ENCODE assay signal across 8 cellular contexts in genomic region chr2:65040414-65041261, GRCh38. TPM values are rescaled to one million over a fixed set of nuclear protein-coding genes. Genes with fewer than 3 reads are reported as not detected.
A peak's percentile ranks its signal among the peaks of the same experiment; 100 is the strongest.
DNase-seq lines count a peak whose midpoint lies in the region; ATAC-seq and TF ChIP-seq lines count a peak whose summit lies in the region.

No MANE protein-coding gene starts in this region.

- intact Hi-C loops in upper lobe of right lung (cut with DNase I) = loop anchor here (5.0 kb wide), 1 partner anchor 123 kb away; no protein-coding TSS in a partner anchor

- H3K9ac ChIP-seq in SK-N-SH = no peak overlapping the region

- POLR2A ChIA-PET in SK-N-SH (lab: Yijun Ruan, JAX) = no interaction called here

- no peak overlapping the region for H3K4me3 ChIP-seq in NB4 (ENCODE audit: low read depth, low read length)
- no peak overlapping the region for H3K4me3 ChIP-seq in SK-N-SH (ENCODE audit: low read depth in 2 of 2, low read length in 1 of 2)
- H3K4me3 ChIP-seq in upper lobe of right lung = peak overlapping the region; percentile 20

- H3K9me3 ChIP-seq in SK-N-SH (no peaks in the 10 kb centered on the region), upper lobe of right lung (peaks cover 7% of the 10 kb centered on the region)

- peak; percentile 94 for TF ChIP-seq RAD21 in SK-N-SH (IDR thresholded peaks at IDR 0.05; ENCODE audit: low read length)

- no peak overlapping the region for H2AFZ ChIP-seq in SK-N-SH (ENCODE audit: low read depth)

- H3K4me1 Mint-ChIP-seq in glutamatergic neuron (ENCODE audit: low read depth, unreplicated experiment) (no peaks in the 10 kb centered on the region), progenitor cell of endocrine pancreas (ENCODE audit: low read depth) (no peaks in the 10 kb centered on the region)

- H3K27ac ChIP-seq in SK-N-SH (ENCODE audit: low read depth in 2 of 2, low read length in 1 of 2) (no peak overlapping the region), upper lobe of right lung (no peak overlapping the region)

- H3K79me2 ChIP-seq in SK-N-SH (ENCODE audit: insufficient read depth) = no peaks in the 10 kb centered on the region

- H3K27me3 ChIP-seq in SK-N-SH (ENCODE audit: insufficient read depth) (no peaks in the 10 kb centered on the region), upper lobe of right lung (no peaks in the 10 kb centered on the region)

- no peak for TF ChIP-seq EP300 in SK-N-SH (IDR thresholded peaks at IDR 0.05; ENCODE audit: borderline replicate concordance in 1 of 2, low read depth in 1 of 2, low read length in 1 of 2)

- 39% methylated on average over 10 of the region's 13 CpGs for WGBS in SK-N-SH (ENCODE audit: low lambda C conversion rate)

- CTCF ChIA-PET in SK-N-SH (lab: Yijun Ruan, JAX) = interaction anchor here (0.5 to 13.1 kb wide), 19 partner anchors 9 to 710 kb away, joined by 3 to 130 read pairs (median 4); no protein-coding TSS in a partner anchor

- TF ChIP-seq CTCF in NB4 (IDR thresholded peaks at IDR 0.05; ENCODE audit: low read depth, low read length) = peak; percentile 96
- TF ChIP-seq CTCF in SK-N-SH (IDR thresholded peaks at IDR 0.05) = peak; percentile 88
- peak; percentile 91 for TF ChIP-seq CTCF in glutamatergic neuron (IDR thresholded peaks at IDR 0.05; ENCODE audit: partially characterized antibody, unreplicated experiment)
- TF ChIP-seq CTCF in progenitor cell of endocrine pancreas (IDR thresholded peaks at IDR 0.05; ENCODE audit: unreplicated experiment) = peak; percentile 84
- TF ChIP-seq CTCF in upper lobe of right lung (IDR thresholded peaks at IDR 0.05) = peak; percentile 99

- no peaks in the 10 kb centered on the region for H3K4me1 ChIP-seq in SK-N-SH (ENCODE audit: control insufficient read depth in 1 of 2, insufficient read depth in 2 of 2, low read depth in 1 of 2, low read length in 1 of 2)
- H3K4me1 ChIP-seq in upper lobe of right lung = peaks cover 5% of the 10 kb centered on the region

- H3K36me3 Mint-ChIP-seq in glutamatergic neuron (ENCODE audit: unreplicated experiment) (peaks cover 13% of the 10 kb centered on the region), progenitor cell of endocrine pancreas (ENCODE audit: insufficient read depth) (peaks cover 15% of the 10 kb centered on the region)

- H3K27ac Mint-ChIP-seq in glutamatergic neuron (ENCODE audit: unreplicated experiment) = no peak overlapping the region
- no peak overlapping the region for H3K27ac Mint-ChIP-seq in progenitor cell of endocrine pancreas

- H3K9me2 ChIP-seq in SK-N-SH = no peaks in the 10 kb centered on the region

- H3K4me2 ChIP-seq in SK-N-SH = peak overlapping the region; percentile 43; the same call in 1 of the 2 replicates

- no peaks in the 10 kb centered on the region for H3K9me3 Mint-ChIP-seq in glutamatergic neuron (ENCODE audit: unreplicated experiment)
- H3K9me3 Mint-ChIP-seq in progenitor cell of endocrine pancreas (ENCODE audit: low read depth) = no peaks in the 10 kb centered on the region

- H4K20me1 ChIP-seq in SK-N-SH (ENCODE audit: insufficient read depth) = no peaks in the 10 kb centered on the region

- ATAC-seq in GM21825 (IDR thresholded peaks at IDR 0.05; ENCODE audit: unreplicated experiment) (peak; percentile 82), upper lobe of right lung (peak; percentile 100)

- H3K4me3 Mint-ChIP-seq in glutamatergic neuron (ENCODE audit: unreplicated experiment) (no peak overlapping the region), progenitor cell of endocrine pancreas (ENCODE audit: low read depth) (no peak overlapping the region)

- H3F3A ChIP-seq in SK-N-SH (replicated peaks; ENCODE audit: insufficient read depth) = no peaks in the 10 kb centered on the region

- no peaks in the 10 kb centered on the region for H3K36me3 ChIP-seq in SK-N-SH (replicated peaks in 1 of 2; ENCODE audit: control insufficient read depth in 1 of 2, insufficient read depth in 2 of 2, low read length in 1 of 2)
- H3K36me3 ChIP-seq in upper lobe of right lung = no peaks in the 10 kb centered on the region

- peak; percentile 81 for DNase-seq in DMS53 treated with DMSO at 0.1 percent for 48 hours (lab: John Stamatoyannopoulos, UW; ENCODE audit: unreplicated experiment)
- peak; percentile 88 for DNase-seq in NB4 (ENCODE audit: low read depth)
- peak; percentile 79 for DNase-seq in SK-N-SH
- DNase-seq in activated naive CD4-positive, alpha-beta T cell treated with anti-CD3 and anti-CD28 coated beads, Interleukin-2, amount 50 U/mL, for 16 hours = peak; percentile 72
- peak; percentile 85 for DNase-seq in glutamatergic neuron
- DNase-seq in progenitor cell of endocrine pancreas (ENCODE audit: low spot score, unreplicated experiment) = peak; percentile 52
- DNase-seq in upper lobe of right lung = peak; percentile 86

- H3K27me3 Mint-ChIP-seq in glutamatergic neuron (ENCODE audit: unreplicated experiment) = no peaks in the 10 kb centered on the region
- H3K27me3 Mint-ChIP-seq in progenitor cell of endocrine pancreas = no peaks in the 10 kb centered on the region

- no peak for TF ChIP-seq POLR2A in NB4 (IDR thresholded peaks at IDR 0.05; ENCODE audit: extremely low read depth, insufficient read length)

TF ChIP-seq in SK-N-SH, 30 proteins besides CTCF, POLR2A, EP300 and RAD21:
- TF ChIP-seq SIN3A (IDR thresholded peaks at IDR 0.05; ENCODE audit: borderline replicate concordance, low read depth, low read length) (no peak), PBX3 (IDR thresholded peaks at IDR 0.05) (no peak), EZH2phosphoT487 (IDR thresholded peaks at IDR 0.05; ENCODE audit: borderline replicate concordance, low read depth) (no peak), CHD2 (IDR thresholded peaks at IDR 0.05; ENCODE audit: low read length, partially characterized antibody) (peak; percentile 37), MEF2A (IDR thresholded peaks at IDR 0.05; ENCODE audit: borderline replicate concordance, low read depth) (no peak), JUND (IDR thresholded peaks at IDR 0.05) (no peak), MAX (IDR thresholded peaks at IDR 0.05; ENCODE audit: low read depth) (no peak), SMC3 (IDR thresholded peaks at IDR 0.05; ENCODE audit: low read depth, low read length) (peak; percentile 97)

RNA-seq across cellular contexts. Expression of gene CEP68, which starts 15.6 kb away (rescaled TPM):
- 6.2 and 7.8 TPM in 2 replicates for polyA plus RNA-seq in SK-N-SH (2012; rRNA removed)
- polyA plus RNA-seq in SK-N-SH (2012; cell fraction: cytosol; rRNA removed) = 5.4 and 6.8 TPM in 2 replicates
- 9.0 and 12.6 TPM in 2 replicates for polyA plus RNA-seq in SK-N-SH (2012; cell fraction: nucleus; rRNA removed)
- total RNA-seq in glutamatergic neuron (ENCODE audit: unreplicated experiment) (38.3 TPM), progenitor cell of endocrine pancreas (20.4 and 22.0 TPM in 2 replicates), upper lobe of right lung (16.0 TPM)

RNA-seq across cellular contexts. Expression of gene SLC1A4, which starts 51.4 kb away (rescaled TPM):
- polyA plus RNA-seq in SK-N-SH (2012; rRNA removed) = 4.4 and 4.7 TPM in 2 replicates
- 2.8 and 3.3 TPM in 2 replicates for polyA plus RNA-seq in SK-N-SH (2012; cell fraction: cytosol; rRNA removed)
- 4.3 and 6.0 TPM in 2 replicates for polyA plus RNA-seq in SK-N-SH (2012; cell fraction: nucleus; rRNA removed)
- total RNA-seq in glutamatergic neuron (ENCODE audit: unreplicated experiment) (27.9 TPM), progenitor cell of endocrine pancreas (12.5 and 14.6 TPM in 2 replicates), upper lobe of right lung (12.2 TPM)
